1 cellular context compared by ENCODE assay signal in genomic region chr4:44150091-44150576, GRCh38.
TF ChIP-seq lines count a peak whose summit lies in the region.

No MANE protein-coding gene starts in this region.

TF ChIP-seq in IMR-90, 13 proteins besides CTCF, POLR2A, EP300 and RAD21 (continued from another document):
- no peak for TF ChIP-seq ELK1 (IDR thresholded peaks at IDR 0.05; ENCODE audit: borderline replicate concordance, low read depth, low read length)
- no peak for TF ChIP-seq MAFK (IDR thresholded peaks at IDR 0.05; ENCODE audit: low read depth, low read length)
TF ChIP-seq in IMR-90: peak in this region for 0.
